Comparison of ENCODE assay signal across 8 cellular contexts in the genomic region with DNA sequence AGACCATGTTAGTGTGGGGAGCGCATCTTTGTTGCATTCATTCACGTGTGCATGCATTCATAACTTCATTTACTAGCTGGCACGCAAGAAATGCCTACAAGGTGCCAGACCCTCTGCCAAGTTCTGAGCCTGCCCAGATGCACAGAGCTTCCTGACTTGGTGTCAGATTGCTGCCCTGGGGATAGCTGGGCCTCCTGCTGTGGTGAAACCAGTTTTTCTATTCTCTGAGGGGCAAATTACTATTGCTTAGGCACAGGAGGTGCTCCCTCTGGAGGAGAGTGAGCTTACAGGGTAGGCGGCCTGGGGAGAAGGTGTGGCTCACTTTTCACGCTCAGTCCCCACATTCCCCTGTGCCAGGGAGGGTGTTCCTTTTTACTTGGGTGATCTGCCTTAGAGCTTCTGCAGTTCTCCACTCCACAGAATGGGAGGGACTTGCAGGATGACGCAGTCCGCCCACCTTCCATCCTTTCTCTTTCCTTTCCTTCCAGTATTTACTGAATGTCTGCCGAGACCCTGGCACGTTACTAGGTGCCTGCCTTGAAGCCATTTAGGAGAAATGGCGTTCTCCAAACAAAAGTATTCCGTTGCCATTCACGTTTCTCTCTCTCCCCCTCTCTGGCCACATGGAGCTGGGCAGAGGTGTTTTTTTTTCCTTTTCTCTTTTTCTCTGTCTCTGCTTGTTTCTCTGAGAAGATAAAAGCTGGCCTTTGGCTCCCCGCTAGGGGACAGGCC. TPM values are rescaled to one million over a fixed set of nuclear protein-coding genes. Genes with fewer than 3 reads are reported as not detected.
DNase-seq lines count a peak whose midpoint lies in the region; ATAC-seq and TF ChIP-seq lines count a peak whose summit lies in the region.
"Had no signal": no experiment of that assay in that cellular context is flagged by ENCODE, and none has a peak within 500 bp of the region (broad histone marks: within the 10 kb centered on the region; RNA-seq: fewer than 3 reads in every experiment).

No MANE protein-coding gene starts in this region.

- no peak overlapping the region for H3K9ac ChIP-seq in H9 (ENCODE audit: extremely low read depth, insufficient read length, low read length)

- H3K23me2 ChIP-seq in H9 (ENCODE audit: insufficient read length, low read depth, low read length, poor library complexity, severe bottlenecking): no peaks in the 10 kb centered on the region

- H3K4me3 Mint-ChIP-seq in H9: peak overlapping the region in 1 of 2 experiments; percentile 19; a peak in 2 of 5 replicates
- H3K4me3 Mint-ChIP-seq: activated B cell treated with CpG ODN at 0.5 μM for 24 hours had no signal

- H2BK12ac ChIP-seq in H9 (ENCODE audit: insufficient read length, low read depth, low read length): no peak overlapping the region

- TF ChIP-seq CTCF in H9 (conservative IDR thresholded peaks at IDR 0.05): peak; percentile 71
- no peak for TF ChIP-seq CTCF in GM13976 (IDR thresholded peaks at IDR 0.05; ENCODE audit: borderline replicate concordance, control extremely low read depth, extremely low read depth, insufficient read depth, missing control alignments)

- H3K9me3 Mint-ChIP-seq in H9: peaks cover 0 to 8% of the 10 kb centered on the region in 2 experiments; a peak in 2 of 5 replicates
- H3K9me3 Mint-ChIP-seq: activated B cell treated with CpG ODN at 0.5 μM for 24 hours had no signal

- H2BK120ac ChIP-seq in H9 (ENCODE audit: low read depth, low read length, poor library complexity, severe bottlenecking): peak overlapping the region; percentile 15

- peak overlapping the region; percentile 60 for H3T11ph ChIP-seq in H9 (ENCODE audit: low read length)

- no peak overlapping the region for H2BK15ac ChIP-seq in H9 (ENCODE audit: low read depth, low read length)

- H3K4me1 ChIP-seq in H9 (ENCODE audit: insufficient read depth, low read length) (peaks cover 13% of the 10 kb centered on the region; the same call in 1 of the 2 replicates), aorta (ENCODE audit: control insufficient read depth in 1 of 2, insufficient read depth in 2 of 2, low read length in 2 of 2) (no peaks in the 10 kb centered on the region)

- peak; percentile 93 for DNase-seq in H9
- peak; percentile 77 for DNase-seq in NCI-H446 treated with DMSO at 0.1 percent for 48 hours (lab: John Stamatoyannopoulos, UW)
- DNase-seq in ecto neural progenitor cell (ENCODE audit: low spot score): peak; percentile 71
- DNase-seq in medulla oblongata (ENCODE audit: extremely low spot score): peak; percentile 24
- DNase-seq in aorta: peak in 1 of 2 donors; percentile 66
- DNase-seq in UCSD-AML1 (lab: John Stamatoyannopoulos, UW; ENCODE audit: unreplicated experiment): no peak
- DNase-seq in GM13976 (ENCODE audit: low spot score): no peak
- DNase-seq: activated B cell treated with CpG ODN at 0.5 μM for 24 hours had no signal

- peaks cover 47 to 58% of the 10 kb centered on the region in 2 experiments for H3K4me1 Mint-ChIP-seq in H9

- H3K79me2 ChIP-seq in H9 (ENCODE audit: insufficient read depth, low read length): no peaks in the 10 kb centered on the region

- no peak overlapping the region for H4K8ac ChIP-seq in H9 (replicated peaks; ENCODE audit: insufficient read length, low read depth, low read length)

- in situ Hi-C loops in GM13976 (cut with MboI; ENCODE audit: low sequenced_read_pairs, unreplicated experiment): no loop called here

- peak overlapping the region; percentile 74 to 97 (median 94) for H3K27ac Mint-ChIP-seq in H9
- H3K27ac Mint-ChIP-seq: activated B cell treated with CpG ODN at 0.5 μM for 24 hours had no signal

- no peak overlapping the region for H2AFZ ChIP-seq in H9 (ENCODE audit: low read length)

- ATAC-seq in aorta (ENCODE audit: low FRiP score): peak; percentile 58

- peak overlapping the region; percentile 51 for H2BK20ac ChIP-seq in H9 (ENCODE audit: low read depth, low read length, poor library complexity, severe bottlenecking)

- no peaks in the 10 kb centered on the region; the same call in 1 of the 2 replicates for H3K27me3 Mint-ChIP-seq in H9 (ENCODE audit: low read depth)

- no CpG with 5 or more reads among the region's 13 CpGs for WGBS in H9 (ENCODE audit: extremely low coverage, insufficient read length, low lambda C conversion rate)
- WGBS in aorta, 2 donors: 41 to 48% methylated on average over 13 of the region's 13 CpGs

- peaks cover 0 to 6% (median 2%) of the 10 kb centered on the region in 3 experiments; a peak in 2 of 7 replicates for H3K36me3 Mint-ChIP-seq in H9 (ENCODE audit: insufficient read depth in 1 of 3, low read depth in 3 of 3)

- H3K27ac ChIP-seq in H9 (ENCODE audit: insufficient read length, low read depth, low read length) (no peak overlapping the region), aorta (ENCODE audit: low read depth in 1 of 2, low read length in 2 of 2) (peak overlapping the region in 1 of 2 donors; percentile 82)

- no peak overlapping the region for H3K56ac ChIP-seq in H9 (ENCODE audit: insufficient read length, low read depth, low read length)

- H2BK5ac ChIP-seq in H9 (ENCODE audit: insufficient read length, low read length): no peak overlapping the region

- H3K9me3 ChIP-seq in H9 (ENCODE audit: control insufficient read depth, low read depth, low read length) (no peaks in the 10 kb centered on the region), aorta (ENCODE audit: control insufficient read depth, low read length) (no peaks in the 10 kb centered on the region)

- H3K14ac ChIP-seq in H9 (ENCODE audit: insufficient read depth, low read length): peak overlapping the region; percentile 49; the same call in 1 of the 2 replicates

- H3K27me3 ChIP-seq in H9 (ENCODE audit: insufficient read depth, low read length): no peaks in the 10 kb centered on the region
- no peaks in the 10 kb centered on the region for H3K27me3 ChIP-seq in aorta (ENCODE audit: control insufficient read depth in 1 of 2, insufficient read depth in 2 of 2, low read length in 1 of 2)

- no peak overlapping the region for H2AK5ac ChIP-seq in H9 (ENCODE audit: insufficient read length, low read length)

- H3K4ac ChIP-seq in H9 (ENCODE audit: low read depth, low read length): no peak overlapping the region

- peak overlapping the region; percentile 66 for H3K18ac ChIP-seq in H9 (ENCODE audit: insufficient read length, low read depth, low read length)

- no peak overlapping the region for H4K91ac ChIP-seq in H9 (ENCODE audit: insufficient read length, low read depth, low read length)

- no peak overlapping the region for H3K23ac ChIP-seq in H9 (ENCODE audit: insufficient read length, low read depth, low read length)

- no peaks in the 10 kb centered on the region for H4K20me1 ChIP-seq in H9 (ENCODE audit: control insufficient read depth, insufficient read depth, insufficient read length)

- no peaks in the 10 kb centered on the region for H3K36me3 ChIP-seq in aorta (ENCODE audit: control insufficient read depth in 1 of 2, insufficient read depth in 2 of 2, low read length in 1 of 2)

- intact Hi-C loops in aorta (cut with DNase I): no loop called here

- H3K79me1 ChIP-seq in H9 (ENCODE audit: insufficient read depth, low read depth, low read length, poor library complexity, severe bottlenecking): no peaks in the 10 kb centered on the region

- no peak overlapping the region for H4K5ac ChIP-seq in H9 (ENCODE audit: insufficient read length, low read depth, low read length)

- no peak overlapping the region for H3K4me3 ChIP-seq in aorta (ENCODE audit: low read length in 2 of 2)

- H3K4me2 ChIP-seq in H9 (ENCODE audit: insufficient read depth, insufficient read length, low read length): peak overlapping the region; percentile 2

RNA-seq across cellular contexts. Expression of gene CTNNA1, which starts 27.9 kb away (rescaled TPM):
- total RNA-seq in H9 (2021): 354 and 378 TPM in 2 replicates
- total RNA-seq in aorta: 100 to 1,000 TPM; 425 to 446 TPM
- polyA plus RNA-seq in aorta: 100 to 1,000 TPM; 107 to 131 TPM

Comparison
In these comparisons a context has a peak if more than half of its experiments do, and no peak if none do; other contexts are left out.
1. DNase-seq: peak in H9 (single experiment), NCI-H446 treated with DMSO at 0.1 percent for 48 hours (single experiment), ecto neural progenitor cell (single experiment) and medulla oblongata (single experiment); none in UCSD-AML1 (single experiment) and GM13976 (single experiment).